In the genomic region with DNA sequence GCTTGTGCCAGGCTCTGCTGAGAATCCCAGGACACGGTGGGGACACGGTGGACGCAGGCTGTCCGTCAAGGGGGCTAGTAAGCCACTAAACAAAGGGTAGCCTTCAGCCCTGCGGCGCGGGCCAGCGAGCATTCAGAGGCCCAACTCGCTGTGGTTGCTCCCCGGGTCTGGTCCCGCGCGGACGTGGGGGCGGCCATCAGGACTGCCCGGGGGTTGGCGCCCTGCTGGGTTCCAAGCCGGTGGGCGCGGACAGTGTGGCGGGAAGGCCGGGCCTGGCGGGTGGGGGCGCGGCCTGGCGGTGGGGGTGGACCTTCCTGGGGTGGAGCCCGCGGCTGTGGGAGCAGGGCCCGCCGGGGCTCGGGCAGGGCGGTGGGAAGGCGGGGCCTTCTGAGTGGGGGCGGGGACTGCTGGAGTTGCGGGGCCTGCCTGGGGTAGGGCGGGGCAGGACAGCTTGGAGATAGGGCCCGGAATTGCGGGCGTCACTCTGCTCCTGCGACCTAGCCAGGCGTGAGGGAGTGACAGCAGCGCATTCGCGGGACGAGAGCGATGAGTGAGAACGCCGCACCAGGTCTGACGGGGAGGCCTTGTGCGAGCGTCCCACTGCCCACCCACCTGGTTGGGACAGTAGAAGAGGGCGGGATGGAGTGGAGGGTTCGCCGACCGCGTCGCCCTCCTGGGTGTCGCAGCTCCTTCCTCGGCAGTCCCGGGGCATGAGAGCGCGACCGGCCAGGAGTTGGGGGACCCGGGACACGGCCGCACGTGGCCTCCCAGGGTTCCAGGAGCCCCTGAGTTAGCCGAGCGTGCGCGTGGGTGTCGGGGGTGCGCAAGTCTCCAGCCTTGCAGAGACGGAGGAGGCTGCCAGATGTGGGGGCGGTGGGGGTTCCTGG, we compare ENCODE assay signal across 8 cellular contexts. TPM values are rescaled to one million over a fixed set of nuclear protein-coding genes. Genes with fewer than 3 reads are reported as not detected.
DNase-seq lines count a peak whose midpoint lies in the region; ATAC-seq, FAIRE-seq and TF ChIP-seq lines count a peak whose summit lies in the region.

A gene with protein sequence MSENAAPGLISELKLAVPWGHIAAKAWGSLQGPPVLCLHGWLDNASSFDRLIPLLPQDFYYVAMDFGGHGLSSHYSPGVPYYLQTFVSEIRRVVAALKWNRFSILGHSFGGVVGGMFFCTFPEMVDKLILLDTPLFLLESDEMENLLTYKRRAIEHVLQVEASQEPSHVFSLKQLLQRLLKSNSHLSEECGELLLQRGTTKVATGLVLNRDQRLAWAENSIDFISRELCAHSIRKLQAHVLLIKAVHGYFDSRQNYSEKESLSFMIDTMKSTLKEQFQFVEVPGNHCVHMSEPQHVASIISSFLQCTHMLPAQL (plus strand): TSS at position 482 of the 887 bp plus-strand sequence. CDS start 65 bp downstream, at position 547.

- H3K9me3 ChIP-seq in CD8-positive, alpha-beta memory T cell (ENCODE audit: low read length) = no peaks in the 10 kb centered on the region
- peaks cover 0 to 5% of the 10 kb centered on the region in 2 donors for H3K9me3 ChIP-seq in breast epithelium
- H3K9me3 ChIP-seq in small intestine (ENCODE audit: control insufficient read depth, low read depth) = no peaks in the 10 kb centered on the region

- H3K36me3 Mint-ChIP-seq in CD8-positive, alpha-beta memory T cell = no peaks in the 10 kb centered on the region

- H3K4me1 Mint-ChIP-seq in CD8-positive, alpha-beta memory T cell = peaks cover 12 to 24% (median 12%) of the 10 kb centered on the region in 3 donors

- peak within 1 kb of the TSS; percentile 67 for H3K4me3 ChIP-seq in CD8-positive, alpha-beta memory T cell (ENCODE audit: low read length)
- peak within 1 kb of the TSS; percentile 56 for H3K4me3 ChIP-seq in WI38 (ENCODE audit: low read depth, low read length)
- peak within 1 kb of the TSS; percentile 41 to 84 (median 63) for H3K4me3 ChIP-seq in breast epithelium
- peak within 1 kb of the TSS; percentile 36 to 44 for H3K4me3 ChIP-seq in small intestine (ENCODE audit: low read depth in 1 of 2, low read length in 2 of 2)

- ATAC-seq in GM21737 (IDR thresholded peaks at IDR 0.05; ENCODE audit: unreplicated experiment) = peak; percentile 58

- POLR2A ChIA-PET in CD8-positive, alpha-beta memory T cell (lab: Charles Lee) = interaction anchor here (1.2 kb wide), 1 partner anchor 20 kb away, joined by 4 read pairs; no protein-coding TSS in a partner anchor

- intact Hi-C loops in breast epithelium (cut with DNase I; ENCODE audit: low total_unique reads) = no loop called here

- FAIRE-seq in small intestine (lab: Jason Lieb, UNC) = no peak

- no peaks in the 10 kb centered on the region for H3K9me3 Mint-ChIP-seq in CD8-positive, alpha-beta memory T cell

- no peaks in the 10 kb centered on the region for H3K36me3 ChIP-seq in CD8-positive, alpha-beta memory T cell (ENCODE audit: insufficient read depth, low read length)
- no peaks in the 10 kb centered on the region for H3K36me3 ChIP-seq in breast epithelium
- no peaks in the 10 kb centered on the region for H3K36me3 ChIP-seq in small intestine (ENCODE audit: control insufficient read depth in 2 of 2, insufficient read depth in 2 of 2, low read length in 2 of 2)

- peaks cover 0 to 1% of the 10 kb centered on the region in 2 donors for H3K27me3 Mint-ChIP-seq in CD8-positive, alpha-beta memory T cell

- no peaks in the 10 kb centered on the region for H3K27me3 ChIP-seq in CD8-positive, alpha-beta memory T cell (ENCODE audit: insufficient read depth, low read length, poor library complexity, severe bottlenecking)
- H3K27me3 ChIP-seq in breast epithelium (no peaks in the 10 kb centered on the region), small intestine (ENCODE audit: control insufficient read depth in 2 of 2, insufficient read depth in 2 of 2, low read length in 2 of 2) (no peaks in the 10 kb centered on the region)

- TF ChIP-seq CTCF in WI38 (IDR thresholded peaks at IDR 0.05; ENCODE audit: low read depth, low read length) = no peak
- no peak for TF ChIP-seq CTCF in breast epithelium (IDR thresholded peaks at IDR 0.05)

- H3K27ac ChIP-seq in CD8-positive, alpha-beta memory T cell (ENCODE audit: low read depth, low read length) = no peak within 1 kb of the TSS
- H3K27ac ChIP-seq in breast epithelium (peak within 1 kb of the TSS; percentile 67 to 71), small intestine (ENCODE audit: low read depth in 1 of 2, low read length in 1 of 2) (peak within 1 kb of the TSS in 1 of 2 donors; percentile 32)

- CTCF ChIA-PET in CD8-positive, alpha-beta memory T cell (lab: Charles Lee) = interaction anchor here (1.6 kb wide), 1 partner anchor 8 kb away, joined by 5 read pairs; no protein-coding TSS in a partner anchor

- H3K4me3 Mint-ChIP-seq in CD8-positive, alpha-beta memory T cell = peak within 1 kb of the TSS; percentile 74 to 93 (median 84)

- peak; percentile 75 to 90 (median 88) for DNase-seq in CD8-positive, alpha-beta memory T cell
- peak; percentile 43 for DNase-seq in NCI-H1092 (lab: John Stamatoyannopoulos, UW)
- peak; percentile 75 to 93 for DNase-seq in breast epithelium (ENCODE audit: low spot score in 2 of 2)
- peak; percentile 98 for DNase-seq in iPS-NIHi11 (ENCODE audit: low spot score)
- DNase-seq in small intestine = peak; percentile 86
- DNase-seq in middle frontal gyrus (ENCODE audit: extremely low spot score, low spot score) = no peak

- peaks cover 17% of the 10 kb centered on the region for H3K4me1 ChIP-seq in CD8-positive, alpha-beta memory T cell (ENCODE audit: insufficient read depth, low read length)
- H3K4me1 ChIP-seq in breast epithelium (no peaks in the 10 kb centered on the region), small intestine (ENCODE audit: control insufficient read depth in 2 of 2, insufficient read depth in 1 of 2, low read depth in 1 of 2, low read length in 1 of 2) (peaks cover 0 to 3% of the 10 kb centered on the region in 2 donors)

- peak within 1 kb of the TSS in 5 of 8 donors; percentile 35 to 81 (median 60) for H3K27ac Mint-ChIP-seq in CD8-positive, alpha-beta memory T cell

- 1 to 2% (median 2%) methylated on average over 41 to 75 of the region's 75 CpGs for WGBS in small intestine, 3 donors

- TF ChIP-seq POLR2A in breast epithelium (IDR thresholded peaks at IDR 0.05) = peak; percentile 24

RNA-seq across cellular contexts. Expression of the gene that starts here (rescaled TPM):
- 1 to 10 TPM; 1.3 to 1.4 TPM for total RNA-seq in CD8-positive, alpha-beta memory T cell
- polyA plus RNA-seq in CD8-positive, alpha-beta memory T cell = 0.60 TPM
- 10 to 100 TPM in 2 of 3 donors, 1 to 10 TPM in 1; 1.3 to 64.2 (median 16.7) TPM for total RNA-seq in breast epithelium
- polyA plus RNA-seq in small intestine = 1 to 10 TPM in 2 of 3 donors, under 1 TPM in 1; 0.89 to 4.1 (median 2.4) TPM
